1 cellular context compared by ENCODE assay signal in the genomic region with DNA sequence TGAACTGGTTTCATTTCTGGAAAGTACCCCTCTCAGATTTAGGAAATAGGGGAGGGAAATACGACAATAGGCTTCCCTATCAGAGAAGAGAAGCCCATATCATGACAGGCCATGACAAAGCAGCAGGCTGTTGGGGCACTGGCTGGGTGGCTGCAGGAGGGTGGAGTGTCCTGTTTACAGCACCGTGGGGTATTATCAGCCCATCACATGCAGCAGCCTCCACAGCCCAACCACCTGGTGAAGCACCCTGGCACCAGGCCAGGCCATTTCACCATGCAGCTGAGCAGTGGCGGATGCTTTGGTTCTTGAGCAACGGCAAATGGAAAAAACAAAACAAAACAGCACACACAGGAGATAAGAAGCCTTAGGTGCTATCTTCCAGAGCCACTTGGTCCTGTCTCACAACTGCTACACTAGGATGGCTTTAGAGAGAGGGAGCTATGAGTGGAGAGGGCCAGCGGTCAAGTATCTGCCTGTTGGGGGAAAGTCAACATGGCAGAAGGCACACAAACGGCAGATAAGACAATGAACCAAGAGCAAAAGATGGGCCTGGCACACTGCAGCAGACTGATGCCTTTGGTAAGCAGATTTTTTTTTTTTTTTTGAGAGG.
TF ChIP-seq lines count a peak whose summit lies in the region.

No MANE protein-coding gene starts in this region.

TF ChIP-seq in K562, 482 proteins besides CTCF, POLR2A, EP300 and RAD21 (continued from another document and continues in another):
- TF ChIP-seq, protein P1, sequence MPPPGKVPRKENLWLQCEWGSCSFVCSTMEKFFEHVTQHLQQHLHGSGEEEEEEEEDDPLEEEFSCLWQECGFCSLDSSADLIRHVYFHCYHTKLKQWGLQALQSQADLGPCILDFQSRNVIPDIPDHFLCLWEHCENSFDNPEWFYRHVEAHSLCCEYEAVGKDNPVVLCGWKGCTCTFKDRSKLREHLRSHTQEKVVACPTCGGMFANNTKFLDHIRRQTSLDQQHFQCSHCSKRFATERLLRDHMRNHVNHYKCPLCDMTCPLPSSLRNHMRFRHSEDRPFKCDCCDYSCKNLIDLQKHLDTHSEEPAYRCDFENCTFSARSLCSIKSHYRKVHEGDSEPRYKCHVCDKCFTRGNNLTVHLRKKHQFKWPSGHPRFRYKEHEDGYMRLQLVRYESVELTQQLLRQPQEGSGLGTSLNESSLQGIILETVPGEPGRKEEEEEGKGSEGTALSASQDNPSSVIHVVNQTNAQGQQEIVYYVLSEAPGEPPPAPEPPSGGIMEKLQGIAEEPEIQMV (tag; conservative IDR thresholded peaks at IDR 0.05; ENCODE audit: low read depth) = no peak
- TF ChIP-seq TEAD1 (CRISPR knock-in tag; IDR thresholded peaks at IDR 0.05) (peak; percentile 87 to 94), ZNF408 (CRISPR knock-in tag; IDR thresholded peaks at IDR 0.05; ENCODE audit: low read depth) (no peak), TBL1XR1 (IDR thresholded peaks at IDR 0.05; ENCODE audit: low read length in 2 of 2) (peak; percentile 98), EHMT2 (IDR thresholded peaks at IDR 0.05) (peak; percentile 98), NCOA2 (IDR thresholded peaks at IDR 0.05; ENCODE audit: partially characterized antibody in 2 of 2) (peak; percentile 94 to 95), ZNF311 (CRISPR knock-in tag; IDR thresholded peaks at IDR 0.05) (peak; percentile 97), TAF7 (tag; IDR thresholded peaks at IDR 0.05) (peak; percentile 34; the same call in 1 of the 2 replicates), GABPB2 (CRISPR knock-in tag; conservative IDR thresholded peaks at IDR 0.05) (no peak), HDAC6 (IDR thresholded peaks at IDR 0.05; ENCODE audit: low read depth, low read length) (no peak), RBFOX2 (IDR thresholded peaks at IDR 0.05; ENCODE audit: low read depth, low read length) (no peak), ZNF263 (CRISPR knock-in tag; IDR thresholded peaks at IDR 0.05; ENCODE audit: borderline replicate concordance) (peak; percentile 15; the same call in 1 of the 2 replicates), ZNF766 (CRISPR knock-in tag; conservative IDR thresholded peaks at IDR 0.05) (peak; percentile 98), ZFP36 (IDR thresholded peaks at IDR 0.05; ENCODE audit: low read depth, low read length, partially characterized antibody) (peak; percentile 53), DDX20 (tag; IDR thresholded peaks at IDR 0.05; ENCODE audit: low read depth) (peak; percentile 72; the same call in 1 of the 2 replicates), STAG1 (CRISPR knock-in tag; IDR thresholded peaks at IDR 0.05; ENCODE audit: borderline replicate concordance) (no peak), NELFE (IDR thresholded peaks at IDR 0.05; ENCODE audit: insufficient read depth, insufficient read length) (no peak), ZEB2 (IDR thresholded peaks at IDR 0.05) (peak; percentile 99), POLR2G (IDR thresholded peaks at IDR 0.05; ENCODE audit: low read depth, low read length) (peak; percentile 43), ZNF316 (IDR thresholded peaks at IDR 0.05) (peak; percentile 65), CBX5 (IDR thresholded peaks at IDR 0.05; ENCODE audit: borderline replicate concordance, low read depth) (0 out of 2 replicates have a peak, but pooled peaks have one; percentile 14), MAFK (IDR thresholded peaks at IDR 0.05; ENCODE audit: low read length) (peak; percentile 62), ATF1 (CRISPR knock-in tag; IDR thresholded peaks at IDR 0.05) (no peak), ATF1 (tag; IDR thresholded peaks at IDR 0.05) (peak; percentile 95), NFXL1 (CRISPR knock-in tag; IDR thresholded peaks at IDR 0.05) (peak; percentile 82; the same call in 1 of the 2 replicates), ZFP30 (CRISPR knock-in tag; IDR thresholded peaks at IDR 0.05; ENCODE audit: borderline replicate concordance) (no peak), BRD4 (IDR thresholded peaks at IDR 0.05) (no peak), ZNF23 (CRISPR knock-in tag; IDR thresholded peaks at IDR 0.05) (0 out of 2 replicates have a peak, but pooled peaks have one; percentile 69), ZNF785 (CRISPR knock-in tag; IDR thresholded peaks at IDR 0.05) (peak; percentile 24; the same call in 1 of the 2 replicates), SMAD1 (IDR thresholded peaks at IDR 0.05; ENCODE audit: low read depth, low read length, partially characterized antibody) (peak; percentile 99), MCM7 (IDR thresholded peaks at IDR 0.05) (peak in 1 of 2 experiments; percentile 87; a peak in 2 of 4 replicates), NFE2 (IDR thresholded peaks at IDR 0.05; ENCODE audit: low read depth) (peak; percentile 91), ZNF436 (CRISPR knock-in tag; IDR thresholded peaks at IDR 0.05) (no peak), PCBP1 (IDR thresholded peaks at IDR 0.05; ENCODE audit: low read depth, low read length, poor library complexity, severe bottlenecking) (no peak), EP400 (IDR thresholded peaks at IDR 0.05) (peak; percentile 91), NCOA6 (IDR thresholded peaks at IDR 0.05) (no peak; the same call in 1 of the 2 replicates)
- TF ChIP-seq, protein P2, sequence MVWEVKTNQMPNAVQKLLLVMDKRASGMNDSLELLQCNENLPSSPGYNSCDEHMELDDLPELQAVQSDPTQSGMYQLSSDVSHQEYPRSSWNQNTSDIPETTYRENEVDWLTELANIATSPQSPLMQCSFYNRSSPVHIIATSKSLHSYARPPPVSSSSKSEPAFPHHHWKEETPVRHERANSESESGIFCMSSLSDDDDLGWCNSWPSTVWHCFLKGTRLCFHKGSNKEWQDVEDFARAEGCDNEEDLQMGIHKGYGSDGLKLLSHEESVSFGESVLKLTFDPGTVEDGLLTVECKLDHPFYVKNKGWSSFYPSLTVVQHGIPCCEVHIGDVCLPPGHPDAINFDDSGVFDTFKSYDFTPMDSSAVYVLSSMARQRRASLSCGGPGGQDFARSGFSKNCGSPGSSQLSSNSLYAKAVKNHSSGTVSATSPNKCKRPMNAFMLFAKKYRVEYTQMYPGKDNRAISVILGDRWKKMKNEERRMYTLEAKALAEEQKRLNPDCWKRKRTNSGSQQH (CRISPR knock-in tag; IDR thresholded peaks at IDR 0.05) = peak; percentile 96
- TF ChIP-seq, protein P3, sequence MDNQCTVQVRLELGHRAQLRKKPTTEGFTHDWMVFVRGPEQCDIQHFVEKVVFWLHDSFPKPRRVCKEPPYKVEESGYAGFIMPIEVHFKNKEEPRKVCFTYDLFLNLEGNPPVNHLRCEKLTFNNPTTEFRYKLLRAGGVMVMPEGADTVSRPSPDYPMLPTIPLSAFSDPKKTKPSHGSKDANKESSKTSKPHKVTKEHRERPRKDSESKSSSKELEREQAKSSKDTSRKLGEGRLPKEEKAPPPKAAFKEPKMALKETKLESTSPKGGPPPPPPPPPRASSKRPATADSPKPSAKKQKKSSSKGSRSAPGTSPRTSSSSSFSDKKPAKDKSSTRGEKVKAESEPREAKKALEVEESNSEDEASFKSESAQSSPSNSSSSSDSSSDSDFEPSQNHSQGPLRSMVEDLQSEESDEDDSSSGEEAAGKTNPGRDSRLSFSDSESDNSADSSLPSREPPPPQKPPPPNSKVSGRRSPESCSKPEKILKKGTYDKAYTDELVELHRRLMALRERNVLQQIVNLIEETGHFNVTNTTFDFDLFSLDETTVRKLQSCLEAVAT (IDR thresholded peaks at IDR 0.05) = peak; percentile 84 to 86
- TF ChIP-seq, protein P4, sequence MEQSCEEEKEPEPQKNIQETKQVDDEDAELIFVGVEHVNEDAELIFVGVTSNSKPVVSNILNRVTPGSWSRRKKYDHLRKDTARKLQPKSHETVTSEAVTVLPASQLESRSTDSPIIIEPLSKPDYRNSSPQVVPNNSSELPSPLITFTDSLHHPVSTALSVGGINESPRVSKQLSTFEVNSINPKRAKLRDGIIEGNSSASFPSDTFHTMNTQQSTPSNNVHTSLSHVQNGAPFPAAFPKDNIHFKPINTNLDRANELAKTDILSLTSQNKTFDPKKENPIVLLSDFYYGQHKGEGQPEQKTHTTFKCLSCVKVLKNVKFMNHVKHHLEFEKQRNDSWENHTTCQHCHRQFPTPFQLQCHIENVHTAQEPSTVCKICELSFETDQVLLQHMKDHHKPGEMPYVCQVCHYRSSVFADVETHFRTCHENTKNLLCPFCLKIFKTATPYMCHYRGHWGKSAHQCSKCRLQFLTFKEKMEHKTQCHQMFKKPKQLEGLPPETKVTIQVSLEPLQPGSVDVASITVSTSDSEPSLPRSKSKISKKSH (CRISPR knock-in tag; IDR thresholded peaks at IDR 0.05) = no peak
- TF ChIP-seq, protein P5, sequence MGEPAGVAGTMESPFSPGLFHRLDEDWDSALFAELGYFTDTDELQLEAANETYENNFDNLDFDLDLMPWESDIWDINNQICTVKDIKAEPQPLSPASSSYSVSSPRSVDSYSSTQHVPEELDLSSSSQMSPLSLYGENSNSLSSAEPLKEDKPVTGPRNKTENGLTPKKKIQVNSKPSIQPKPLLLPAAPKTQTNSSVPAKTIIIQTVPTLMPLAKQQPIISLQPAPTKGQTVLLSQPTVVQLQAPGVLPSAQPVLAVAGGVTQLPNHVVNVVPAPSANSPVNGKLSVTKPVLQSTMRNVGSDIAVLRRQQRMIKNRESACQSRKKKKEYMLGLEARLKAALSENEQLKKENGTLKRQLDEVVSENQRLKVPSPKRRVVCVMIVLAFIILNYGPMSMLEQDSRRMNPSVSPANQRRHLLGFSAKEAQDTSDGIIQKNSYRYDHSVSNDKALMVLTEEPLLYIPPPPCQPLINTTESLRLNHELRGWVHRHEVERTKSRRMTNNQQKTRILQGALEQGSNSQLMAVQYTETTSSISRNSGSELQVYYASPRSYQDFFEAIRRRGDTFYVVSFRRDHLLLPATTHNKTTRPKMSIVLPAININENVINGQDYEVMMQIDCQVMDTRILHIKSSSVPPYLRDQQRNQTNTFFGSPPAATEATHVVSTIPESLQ (CRISPR knock-in tag; IDR thresholded peaks at IDR 0.05) = no peak
- TF ChIP-seq, protein P6, sequence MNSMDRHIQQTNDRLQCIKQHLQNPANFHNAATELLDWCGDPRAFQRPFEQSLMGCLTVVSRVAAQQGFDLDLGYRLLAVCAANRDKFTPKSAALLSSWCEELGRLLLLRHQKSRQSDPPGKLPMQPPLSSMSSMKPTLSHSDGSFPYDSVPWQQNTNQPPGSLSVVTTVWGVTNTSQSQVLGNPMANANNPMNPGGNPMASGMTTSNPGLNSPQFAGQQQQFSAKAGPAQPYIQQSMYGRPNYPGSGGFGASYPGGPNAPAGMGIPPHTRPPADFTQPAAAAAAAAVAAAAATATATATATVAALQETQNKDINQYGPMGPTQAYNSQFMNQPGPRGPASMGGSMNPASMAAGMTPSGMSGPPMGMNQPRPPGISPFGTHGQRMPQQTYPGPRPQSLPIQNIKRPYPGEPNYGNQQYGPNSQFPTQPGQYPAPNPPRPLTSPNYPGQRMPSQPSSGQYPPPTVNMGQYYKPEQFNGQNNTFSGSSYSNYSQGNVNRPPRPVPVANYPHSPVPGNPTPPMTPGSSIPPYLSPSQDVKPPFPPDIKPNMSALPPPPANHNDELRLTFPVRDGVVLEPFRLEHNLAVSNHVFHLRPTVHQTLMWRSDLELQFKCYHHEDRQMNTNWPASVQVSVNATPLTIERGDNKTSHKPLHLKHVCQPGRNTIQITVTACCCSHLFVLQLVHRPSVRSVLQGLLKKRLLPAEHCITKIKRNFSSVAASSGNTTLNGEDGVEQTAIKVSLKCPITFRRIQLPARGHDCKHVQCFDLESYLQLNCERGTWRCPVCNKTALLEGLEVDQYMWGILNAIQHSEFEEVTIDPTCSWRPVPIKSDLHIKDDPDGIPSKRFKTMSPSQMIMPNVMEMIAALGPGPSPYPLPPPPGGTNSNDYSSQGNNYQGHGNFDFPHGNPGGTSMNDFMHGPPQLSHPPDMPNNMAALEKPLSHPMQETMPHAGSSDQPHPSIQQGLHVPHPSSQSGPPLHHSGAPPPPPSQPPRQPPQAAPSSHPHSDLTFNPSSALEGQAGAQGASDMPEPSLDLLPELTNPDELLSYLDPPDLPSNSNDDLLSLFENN (IDR thresholded peaks at IDR 0.05; ENCODE audit: low read depth in 2 of 2, low read length in 2 of 2) = peak in 1 of 2 experiments; percentile 98; a peak in 2 of 4 replicates
- TF ChIP-seq, protein P7, sequence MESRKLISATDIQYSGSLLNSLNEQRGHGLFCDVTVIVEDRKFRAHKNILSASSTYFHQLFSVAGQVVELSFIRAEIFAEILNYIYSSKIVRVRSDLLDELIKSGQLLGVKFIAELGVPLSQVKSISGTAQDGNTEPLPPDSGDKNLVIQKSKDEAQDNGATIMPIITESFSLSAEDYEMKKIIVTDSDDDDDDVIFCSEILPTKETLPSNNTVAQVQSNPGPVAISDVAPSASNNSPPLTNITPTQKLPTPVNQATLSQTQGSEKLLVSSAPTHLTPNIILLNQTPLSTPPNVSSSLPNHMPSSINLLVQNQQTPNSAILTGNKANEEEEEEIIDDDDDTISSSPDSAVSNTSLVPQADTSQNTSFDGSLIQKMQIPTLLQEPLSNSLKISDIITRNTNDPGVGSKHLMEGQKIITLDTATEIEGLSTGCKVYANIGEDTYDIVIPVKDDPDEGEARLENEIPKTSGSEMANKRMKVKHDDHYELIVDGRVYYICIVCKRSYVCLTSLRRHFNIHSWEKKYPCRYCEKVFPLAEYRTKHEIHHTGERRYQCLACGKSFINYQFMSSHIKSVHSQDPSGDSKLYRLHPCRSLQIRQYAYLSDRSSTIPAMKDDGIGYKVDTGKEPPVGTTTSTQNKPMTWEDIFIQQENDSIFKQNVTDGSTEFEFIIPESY (CRISPR knock-in tag; IDR thresholded peaks at IDR 0.05) = peak; percentile 89
- TF ChIP-seq, protein P8, sequence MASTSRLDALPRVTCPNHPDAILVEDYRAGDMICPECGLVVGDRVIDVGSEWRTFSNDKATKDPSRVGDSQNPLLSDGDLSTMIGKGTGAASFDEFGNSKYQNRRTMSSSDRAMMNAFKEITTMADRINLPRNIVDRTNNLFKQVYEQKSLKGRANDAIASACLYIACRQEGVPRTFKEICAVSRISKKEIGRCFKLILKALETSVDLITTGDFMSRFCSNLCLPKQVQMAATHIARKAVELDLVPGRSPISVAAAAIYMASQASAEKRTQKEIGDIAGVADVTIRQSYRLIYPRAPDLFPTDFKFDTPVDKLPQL (IDR thresholded peaks at IDR 0.05; ENCODE audit: extremely low read depth, insufficient read length) = no peak
- TF ChIP-seq, protein P9, sequence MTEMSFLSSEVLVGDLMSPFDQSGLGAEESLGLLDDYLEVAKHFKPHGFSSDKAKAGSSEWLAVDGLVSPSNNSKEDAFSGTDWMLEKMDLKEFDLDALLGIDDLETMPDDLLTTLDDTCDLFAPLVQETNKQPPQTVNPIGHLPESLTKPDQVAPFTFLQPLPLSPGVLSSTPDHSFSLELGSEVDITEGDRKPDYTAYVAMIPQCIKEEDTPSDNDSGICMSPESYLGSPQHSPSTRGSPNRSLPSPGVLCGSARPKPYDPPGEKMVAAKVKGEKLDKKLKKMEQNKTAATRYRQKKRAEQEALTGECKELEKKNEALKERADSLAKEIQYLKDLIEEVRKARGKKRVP (CRISPR knock-in tag; IDR thresholded peaks at IDR 0.05) = peak; percentile 83
- TF ChIP-seq, protein P10, sequence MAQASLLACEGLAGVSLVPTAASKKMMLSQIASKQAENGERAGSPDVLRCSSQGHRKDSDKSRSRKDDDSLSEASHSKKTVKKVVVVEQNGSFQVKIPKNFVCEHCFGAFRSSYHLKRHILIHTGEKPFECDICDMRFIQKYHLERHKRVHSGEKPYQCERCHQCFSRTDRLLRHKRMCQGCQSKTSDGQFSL (CRISPR knock-in tag; IDR thresholded peaks at IDR 0.05) = no peak
- TF ChIP-seq, protein P10 (tag; IDR thresholded peaks at IDR 0.05) = peak in 1 of 2 experiments; percentile 64; a peak in 1 of 4 replicates
